10 cellular contexts compared by ENCODE assay signal in the genomic region with DNA sequence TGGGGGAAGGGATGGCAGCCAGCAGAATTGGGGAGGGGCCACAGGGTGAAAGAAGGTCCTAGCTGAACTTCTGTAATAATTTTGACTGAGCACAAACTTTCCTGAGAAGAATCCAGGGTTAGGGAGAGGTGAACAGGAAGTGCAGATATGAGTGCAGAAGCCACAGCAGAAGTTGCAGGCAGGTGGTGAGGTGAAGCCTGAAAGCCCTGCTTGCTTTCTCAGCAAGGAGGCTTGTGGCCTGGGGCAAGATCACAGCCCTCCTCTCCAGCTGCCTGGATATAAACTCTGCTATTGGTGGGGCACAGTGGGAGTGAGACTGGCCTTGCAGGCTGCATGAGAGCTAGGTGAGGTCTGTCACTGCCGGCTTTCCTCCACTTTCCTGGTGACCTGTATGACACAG. TPM values are rescaled to one million over a fixed set of nuclear protein-coding genes. Genes with fewer than 3 reads are reported as not detected.
DNase-seq lines count a peak whose midpoint lies in the region; ATAC-seq and TF ChIP-seq lines count a peak whose summit lies in the region.
"Had no signal": no experiment of that assay in that cellular context is flagged by ENCODE, and none has a peak within 500 bp of the region (broad histone marks: within the 10 kb centered on the region; RNA-seq: fewer than 3 reads in every experiment).

No MANE protein-coding gene starts in this region.

- H3K27ac ChIP-seq in caudate nucleus (ENCODE audit: low read depth, low read length) = no peak overlapping the region
- no peak overlapping the region for H3K27ac ChIP-seq in prostate gland

- no peaks in the 10 kb centered on the region for H3K27me3 Mint-ChIP-seq in activated T-helper 17 cell treated with anti-CD3 and anti-CD28 coated beads, Interleukin-2, amount 50 U/mL, for 72 hours

- no peaks in the 10 kb centered on the region for H3K9me3 Mint-ChIP-seq in activated T-helper 17 cell treated with anti-CD3 and anti-CD28 coated beads, Interleukin-2, amount 50 U/mL, for 72 hours

- no peaks in the 10 kb centered on the region for H3K9me3 ChIP-seq in prostate gland

- no peak for TF ChIP-seq POLR2A in prostate gland (IDR thresholded peaks at IDR 0.05)

- no peaks in the 10 kb centered on the region for H3K36me3 ChIP-seq in prostate gland

- intact Hi-C loops in prostate gland (cut with DNase I) = no loop called here

- ATAC-seq in GM21381 (IDR thresholded peaks at IDR 0.05; ENCODE audit: unreplicated experiment) (peak; percentile 88), HG03066 (IDR thresholded peaks at IDR 0.05; ENCODE audit: low read depth, unreplicated experiment) (peak; percentile 88)
- ATAC-seq in activated T-helper 17 cell treated with anti-CD3 and anti-CD28 coated beads, Interleukin-2, amount 50 U/mL, for 72 hours (replicated peaks) = peak; percentile 29

- no peak overlapping the region for H3K4me3 Mint-ChIP-seq in activated T-helper 17 cell treated with anti-CD3 and anti-CD28 coated beads, Interleukin-2, amount 50 U/mL, for 72 hours
- H3K4me3 Mint-ChIP-seq: H9 had no signal

- DNase-seq in NCI-H748 (lab: John Stamatoyannopoulos, UW; ENCODE audit: unreplicated experiment) (peak; percentile 32), NCI-H748 treated with DMSO at 0.1 percent for 48 hours (lab: John Stamatoyannopoulos, UW) (no peak), caudate nucleus (lab: John Stamatoyannopoulos, UW) (no peak), C1 segment of cervical spinal cord (lab: John Stamatoyannopoulos, UW) (no peak), prostate gland (ENCODE audit: low spot score) (no peak)
- DNase-seq: H9, T-helper 1 cell had no signal

- H3K4me1 Mint-ChIP-seq in activated T-helper 17 cell treated with anti-CD3 and anti-CD28 coated beads, Interleukin-2, amount 50 U/mL, for 72 hours = no peaks in the 10 kb centered on the region

- H3K36me3 Mint-ChIP-seq in activated T-helper 17 cell treated with anti-CD3 and anti-CD28 coated beads, Interleukin-2, amount 50 U/mL, for 72 hours (ENCODE audit: low read depth) = no peaks in the 10 kb centered on the region

- WGBS in prostate gland = no CpG with 5 or more reads among the region's 1 CpG

- no peaks in the 10 kb centered on the region for H3K4me1 ChIP-seq in prostate gland (replicated peaks)

- no peaks in the 10 kb centered on the region for H3K27me3 ChIP-seq in prostate gland (replicated peaks; ENCODE audit: insufficient read depth)

- H3K4me3 ChIP-seq in prostate gland = no peak overlapping the region

- no peak overlapping the region for H3K27ac Mint-ChIP-seq in activated T-helper 17 cell treated with anti-CD3 and anti-CD28 coated beads, Interleukin-2, amount 50 U/mL, for 72 hours
- H3K27ac Mint-ChIP-seq: H9 had no signal

- TF ChIP-seq CTCF in prostate gland (IDR thresholded peaks at IDR 0.05) = no peak

RNA-seq across cellular contexts. Expression of a gene that starts 44.1 kb away (rescaled TPM):
- 100 to 1,000 TPM in 1 of 2 donors, 10 to 100 TPM in 1; 34.4 to 201 TPM for total RNA-seq in activated T-helper 17 cell treated with anti-CD3 and anti-CD28 coated beads, Interleukin-2, amount 50 U/mL, for 72 hours
- total RNA-seq in prostate gland = 10 to 100 TPM; 15.6 to 17.5 TPM

Comparison
In these comparisons a context has a peak if more than half of its experiments do, and no peak if none do; other contexts are left out.
1. ATAC-seq: peak in every context shown above with its lines; median percentile 88 in GM21381; 88 in HG03066; 29 in activated T-helper 17 cell treated with anti-CD3 and anti-CD28 coated beads, Interleukin-2, amount 50 U/mL, for 72 hours.